Comparison of ENCODE assay signal across 8 cellular contexts in genomic region chr1:204516180-204516879, GRCh38. TPM values are rescaled to one million over a fixed set of nuclear protein-coding genes. Genes with fewer than 3 reads are reported as not detected.
DNase-seq lines count a peak whose midpoint lies in the region; ATAC-seq and TF ChIP-seq lines count a peak whose summit lies in the region.

A gene with protein sequence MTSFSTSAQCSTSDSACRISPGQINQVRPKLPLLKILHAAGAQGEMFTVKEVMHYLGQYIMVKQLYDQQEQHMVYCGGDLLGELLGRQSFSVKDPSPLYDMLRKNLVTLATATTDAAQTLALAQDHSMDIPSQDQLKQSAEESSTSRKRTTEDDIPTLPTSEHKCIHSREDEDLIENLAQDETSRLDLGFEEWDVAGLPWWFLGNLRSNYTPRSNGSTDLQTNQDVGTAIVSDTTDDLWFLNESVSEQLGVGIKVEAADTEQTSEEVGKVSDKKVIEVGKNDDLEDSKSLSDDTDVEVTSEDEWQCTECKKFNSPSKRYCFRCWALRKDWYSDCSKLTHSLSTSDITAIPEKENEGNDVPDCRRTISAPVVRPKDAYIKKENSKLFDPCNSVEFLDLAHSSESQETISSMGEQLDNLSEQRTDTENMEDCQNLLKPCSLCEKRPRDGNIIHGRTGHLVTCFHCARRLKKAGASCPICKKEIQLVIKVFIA (plus strand): TSS chr1:204516406. CDS start chr1:204525519, 9,113 bp downstream.

- H3K9me3 Mint-ChIP-seq in T-cell (no peaks in the 10 kb centered on the region), type B pancreatic cell (no peaks in the 10 kb centered on the region)

- DNase-seq in GM13977 (ENCODE audit: low spot score) (peak; percentile 86), NCI-H146 treated with DMSO at 0.1 percent for 48 hours (lab: John Stamatoyannopoulos, UW; ENCODE audit: unreplicated experiment) (peak; percentile 95), T-cell (peak; percentile 87 to 94 (median 90)), adrenal gland (peak; percentile 89 to 96 (median 94)), heart left ventricle (peak; percentile 90 to 95 (median 92)), posterior cingulate gyrus (peak; percentile 82 to 98 (median 90)), type B pancreatic cell (ENCODE audit: extremely low spot score, unreplicated experiment) (peak; percentile 92)

- ATAC-seq in HG02884 (IDR thresholded peaks at IDR 0.05; ENCODE audit: unreplicated experiment) = peak; percentile 64
- ATAC-seq in T-cell (replicated peaks in 1 of 4) = peak; percentile 76 to 89 (median 87)
- peak; percentile 97 to 99 (median 98) for ATAC-seq in heart left ventricle

- intact Hi-C loops in adrenal gland (cut with DNase I) = no loop called here
- intact Hi-C loops in heart left ventricle (cut with DNase I) = no loop called here
- intact Hi-C loops in posterior cingulate gyrus (cut with DNase I) = no loop called here

- WGBS in adrenal gland, 4 donors = 0% methylated on average over 34 to 43 of the region's 43 CpGs
- WGBS in heart left ventricle, 4 donors = 0 to 1% (median 1%) methylated on average over 35 to 43 of the region's 43 CpGs

- no peaks in the 10 kb centered on the region for H3K27me3 Mint-ChIP-seq in T-cell
- H3K27me3 Mint-ChIP-seq in type B pancreatic cell = no peaks in the 10 kb centered on the region

- H3K27ac Mint-ChIP-seq in T-cell (no peak within 1 kb of the TSS), type B pancreatic cell (no peak within 1 kb of the TSS)

- H3K36me3 ChIP-seq in adrenal gland (replicated peaks in 1 of 2) (peaks cover 0 to 4% of the 10 kb centered on the region in 2 donors), heart left ventricle (peaks cover 0 to 16% (median 11%) of the 10 kb centered on the region in 9 donors)

- POLR2A ChIA-PET in T-cell (lab: Charles Lee) = interaction anchor here (0.5 to 2.5 kb wide), 13 partner anchors 10 to 890 kb away, joined by 3 to 43 read pairs (median 3); partner anchors contain the start of genes ATP2B4 (in 1 of the 2) and PIK3C2B (in 1 of the 2)

- H3K27ac ChIP-seq in adrenal gland (peak within 1 kb of the TSS; percentile 67 to 97 (median 89)), heart left ventricle (peak within 1 kb of the TSS; percentile 81 to 98 (median 93))

- TF ChIP-seq POLR2A in adrenal gland (IDR thresholded peaks at IDR 0.05) = peak; percentile 87 to 92
- TF ChIP-seq POLR2A in heart left ventricle (IDR thresholded peaks at IDR 0.05) = peak in 1 of 2 donors; percentile 54

- H3K4me3 Mint-ChIP-seq in T-cell (no peak within 1 kb of the TSS), type B pancreatic cell (no peak within 1 kb of the TSS)

- TF ChIP-seq CTCF in GM13977 (IDR thresholded peaks at IDR 0.05; ENCODE audit: extremely low read depth, insufficient read depth, missing control alignments) (no peak), adrenal gland (IDR thresholded peaks at IDR 0.05) (no peak), heart left ventricle (IDR thresholded peaks at IDR 0.05) (no peak), type B pancreatic cell (conservative IDR thresholded peaks at IDR 0.05) (no peak)

- peaks cover 19% of the 10 kb centered on the region for H3K36me3 Mint-ChIP-seq in T-cell
- peaks cover 16% of the 10 kb centered on the region for H3K36me3 Mint-ChIP-seq in type B pancreatic cell

- no peaks in the 10 kb centered on the region for H3K27me3 ChIP-seq in adrenal gland
- no peaks in the 10 kb centered on the region for H3K27me3 ChIP-seq in heart left ventricle

- H3K4me1 Mint-ChIP-seq in T-cell = peaks cover 67 to 78% (median 69%) of the 10 kb centered on the region in 3 donors
- H3K4me1 Mint-ChIP-seq in type B pancreatic cell (ENCODE audit: unreplicated experiment) = peaks cover 20% of the 10 kb centered on the region

- CTCF ChIA-PET in T-cell (lab: Charles Lee) = interaction anchor here (0.5 to 3.6 kb wide), 16 partner anchors 9 to 291 kb away, joined by 3 to 63 read pairs (median 4); partner anchors contain the start of gene PIK3C2B (in 1 of the 2)

- H3K4me1 ChIP-seq in adrenal gland (replicated peaks in 1 of 2) (peaks cover 8 to 42% of the 10 kb centered on the region in 2 donors), heart left ventricle (peaks cover 3 to 81% (median 35%) of the 10 kb centered on the region in 12 donors)

- in situ Hi-C loops in GM13977 (cut with MboI; ENCODE audit: low pct_unique_long_range_greater_than_20kb, low sequenced_read_pairs, unreplicated experiment) = no loop called here

- H3K9me3 ChIP-seq in adrenal gland (replicated peaks in 1 of 3) = no peaks in the 10 kb centered on the region
- H3K9me3 ChIP-seq in heart left ventricle = no peaks in the 10 kb centered on the region

- H3K4me3 ChIP-seq in adrenal gland (peak within 1 kb of the TSS; percentile 46 to 98 (median 71)), heart left ventricle (peak within 1 kb of the TSS; percentile 53 to 95 (median 76))

RNA-seq across cellular contexts. Expression of the gene that starts here (rescaled TPM):
- total RNA-seq in T-cell (100 to 1,000 TPM; 168 to 288 (median 183) TPM), adrenal gland (10 to 100 TPM; 11.3 to 77.4 (median 46.6) TPM), heart left ventricle (10 to 100 TPM in 8 of 9 donors, 1 to 10 TPM in 1; 8.9 to 48.7 (median 33.0) TPM), type B pancreatic cell (ENCODE audit: low replicate concordance) (70.0 and 101 TPM in 2 replicates)
- polyA plus RNA-seq in adrenal gland (10 to 100 TPM; 13.0 to 24.3 (median 15.9) TPM), heart left ventricle (10 to 100 TPM in 1 of 2 donors, 1 to 10 TPM in 1; 5.7 to 15.0 TPM)

Comparison
In these comparisons a context has a peak if more than half of its experiments do, and no peak if none do; other contexts are left out.
1. Peak in every context shown above with its lines: DNase-seq, ATAC-seq, H3K4me3 ChIP-seq and H3K27ac ChIP-seq.